In genomic region chr2:2569836-2570235, GRCh38 we compare ENCODE assay signal across 24 cellular contexts.
"Had no signal": no experiment of that assay in that cellular context is flagged by ENCODE, and none has a peak within 500 bp of the region (broad histone marks: within the 10 kb centered on the region; RNA-seq: fewer than 3 reads in every experiment).

No MANE protein-coding gene starts in this region.

- H3K27me3 ChIP-seq: MG63, SJSA1 had no signal

- H3K27ac ChIP-seq: SJSA1, SK-N-MC had no signal

- H3K4me3 ChIP-seq: MG63, SJSA1, SK-N-MC had no signal

- H3K36me3 ChIP-seq: MG63, SJSA1 had no signal

- H3K9me3 ChIP-seq: MG63 had no signal

- ATAC-seq: HepG2 had no signal

- DNase-seq: IMR-90, Karpas-422, KG1, MG63, NCI-H1092, NCI-H1105 treated with DMSO at 0.1 percent for 48 hours, NCI-H1417 treated with DMSO at 0.1 percent for 48 hours, NCI-H146, NCI-H1694 treated with DMSO at 0.1 percent for 48 hours, NCI-H1930, NCI-H2081, NCI-H2107, NCI-H2227 treated with DMSO at 0.1 percent for 48 hours, NCI-H446, NCI-H510A, NCI-H524 treated with DMSO at 0.1 percent for 48 hours, NCI-H69, NCI-H774, Right ventricle myocardium superior, RPMI8226, SIG-M5 had no signal

- H3K4me1 ChIP-seq: SJSA1 had no signal
